12 cellular contexts compared by ENCODE assay signal in genomic region chr11:76048763-76049162, GRCh38.
DNase-seq lines count a peak whose midpoint lies in the region; ATAC-seq and TF ChIP-seq lines count a peak whose summit lies in the region.
"Had no signal": no experiment of that assay in that cellular context is flagged by ENCODE, and none has a peak within 500 bp of the region (broad histone marks: within the 10 kb centered on the region; RNA-seq: fewer than 3 reads in every experiment).

No MANE protein-coding gene starts in this region.

- ATAC-seq in GM23338, result no peak
- no peak for ATAC-seq in naive B cell (ENCODE audit: low read depth in 2 of 2)
- no peak for ATAC-seq in activated CD4-positive, CD25-positive, alpha-beta regulatory T cell treated with anti-CD3 and anti-CD28 coated beads, Interleukin-2, amount 50 U/mL, for 24 hours
- ATAC-seq in GM18907 (IDR thresholded peaks at IDR 0.05; ENCODE audit: unreplicated experiment), result no peak

- H3K36me3 ChIP-seq in GM23338 (ENCODE audit: insufficient read depth), result peaks cover 12% of the 10 kb centered on the region; the same call in 1 of the 2 replicates
- H3K36me3 ChIP-seq: SJSA1 had no signal

- peaks cover 52% of the 10 kb centered on the region for H3K36me3 Mint-ChIP-seq in GM23338 (ENCODE audit: low read depth)
- H3K36me3 Mint-ChIP-seq in naive B cell, result peaks cover 67 to 68% of the 10 kb centered on the region in 2 donors

- no peak for TF ChIP-seq CTCF in GM23338 (conservative IDR thresholded peaks at IDR 0.05; ENCODE audit: low read depth in 2 of 2)

- peaks cover 34% of the 10 kb centered on the region for H3K9me3 Mint-ChIP-seq in GM23338
- H3K9me3 Mint-ChIP-seq in naive B cell, result peaks cover 15 to 67% (median 45%) of the 10 kb centered on the region in 7 donors
- H3K9me3 Mint-ChIP-seq: HFFc6 had no signal

- H3K4me3 Mint-ChIP-seq in GM23338, result no peak overlapping the region
- H3K4me3 Mint-ChIP-seq in naive B cell, result no peak overlapping the region
- H3K4me3 Mint-ChIP-seq: HFFc6 had no signal

- H3K9me2 ChIP-seq in GM23338 (ENCODE audit: insufficient read depth), result no peaks in the 10 kb centered on the region

- H3K4me1 ChIP-seq in GM23338 (ENCODE audit: insufficient read depth), result 0 out of 2 replicates have a peak, but pooled peaks cover 4% of the 10 kb centered on the region
- H3K4me1 ChIP-seq: SJSA1 had no signal

- H4K20me1 ChIP-seq in GM23338 (replicated peaks; ENCODE audit: insufficient read depth), result no peaks in the 10 kb centered on the region

- DNase-seq in NCI-H345 (lab: John Stamatoyannopoulos, UW) (peak; percentile 30), NCI-H345 treated with DMSO at 0.1 percent for 48 hours (lab: John Stamatoyannopoulos, UW; ENCODE audit: unreplicated experiment) (no peak), GM23338 (ENCODE audit: low spot score) (peak; percentile 77), RKO (ENCODE audit: low spot score) (peak; percentile 33), naive B cell (peak; percentile 6), globus pallidus (ENCODE audit: low spot score) (no peak)
- DNase-seq: HFFc6, NCI-H524 treated with DMSO at 0.1 percent for 48 hours had no signal

- H3K27ac Mint-ChIP-seq in GM23338 (no peak overlapping the region), naive B cell (peak overlapping the region in 2 of 6 donors; percentile 42 to 78)
- H3K27ac Mint-ChIP-seq: HFFc6 had no signal

- H3K27me3 Mint-ChIP-seq in GM23338 (ENCODE audit: insufficient read depth, low read depth, poor library complexity), result peaks cover 2% of the 10 kb centered on the region
- H3K27me3 Mint-ChIP-seq in naive B cell, result no peaks in the 10 kb centered on the region
- H3K27me3 Mint-ChIP-seq: IgD-negative memory B cell had no signal

- H3K4me1 Mint-ChIP-seq in GM23338 (peaks cover 10% of the 10 kb centered on the region), naive B cell (peaks cover 12 to 18% (median 18%) of the 10 kb centered on the region in 3 donors)

- no peak overlapping the region for H3K4me2 ChIP-seq in GM23338

- no peak overlapping the region for H2AFZ ChIP-seq in GM23338

- no peaks in the 10 kb centered on the region for H3F3A ChIP-seq in GM23338 (replicated peaks; ENCODE audit: low read depth)

- no peak overlapping the region for H3K27ac ChIP-seq in GM23338 (ENCODE audit: low read depth)
- H3K27ac ChIP-seq: SJSA1 had no signal

- no peaks in the 10 kb centered on the region for H3K27me3 ChIP-seq in GM23338 (ENCODE audit: insufficient read depth)
- H3K27me3 ChIP-seq: SJSA1 had no signal

- H3K79me2 ChIP-seq in GM23338 (replicated peaks; ENCODE audit: insufficient read depth), result no peaks in the 10 kb centered on the region

- no peak overlapping the region for H3K4me3 ChIP-seq in GM23338
- H3K4me3 ChIP-seq: SJSA1 had no signal

TF ChIP-seq in GM23338, 12 proteins besides CTCF, POLR2A, EP300 and RAD21 (continues in another document):
- TF ChIP-seq ZNF114 (CRISPR knock-in tag; IDR thresholded peaks at IDR 0.05), result no peak
- no peak for TF ChIP-seq REST (IDR thresholded peaks at IDR 0.05; ENCODE audit: unreplicated experiment)
- no peak for TF ChIP-seq CREB1 (CRISPR knock-in tag; IDR thresholded peaks at IDR 0.05; ENCODE audit: low read depth)
- TF ChIP-seq ZNF331 (CRISPR knock-in tag; IDR thresholded peaks at IDR 0.05; ENCODE audit: low read depth), result no peak
- TF ChIP-seq, protein P1, sequence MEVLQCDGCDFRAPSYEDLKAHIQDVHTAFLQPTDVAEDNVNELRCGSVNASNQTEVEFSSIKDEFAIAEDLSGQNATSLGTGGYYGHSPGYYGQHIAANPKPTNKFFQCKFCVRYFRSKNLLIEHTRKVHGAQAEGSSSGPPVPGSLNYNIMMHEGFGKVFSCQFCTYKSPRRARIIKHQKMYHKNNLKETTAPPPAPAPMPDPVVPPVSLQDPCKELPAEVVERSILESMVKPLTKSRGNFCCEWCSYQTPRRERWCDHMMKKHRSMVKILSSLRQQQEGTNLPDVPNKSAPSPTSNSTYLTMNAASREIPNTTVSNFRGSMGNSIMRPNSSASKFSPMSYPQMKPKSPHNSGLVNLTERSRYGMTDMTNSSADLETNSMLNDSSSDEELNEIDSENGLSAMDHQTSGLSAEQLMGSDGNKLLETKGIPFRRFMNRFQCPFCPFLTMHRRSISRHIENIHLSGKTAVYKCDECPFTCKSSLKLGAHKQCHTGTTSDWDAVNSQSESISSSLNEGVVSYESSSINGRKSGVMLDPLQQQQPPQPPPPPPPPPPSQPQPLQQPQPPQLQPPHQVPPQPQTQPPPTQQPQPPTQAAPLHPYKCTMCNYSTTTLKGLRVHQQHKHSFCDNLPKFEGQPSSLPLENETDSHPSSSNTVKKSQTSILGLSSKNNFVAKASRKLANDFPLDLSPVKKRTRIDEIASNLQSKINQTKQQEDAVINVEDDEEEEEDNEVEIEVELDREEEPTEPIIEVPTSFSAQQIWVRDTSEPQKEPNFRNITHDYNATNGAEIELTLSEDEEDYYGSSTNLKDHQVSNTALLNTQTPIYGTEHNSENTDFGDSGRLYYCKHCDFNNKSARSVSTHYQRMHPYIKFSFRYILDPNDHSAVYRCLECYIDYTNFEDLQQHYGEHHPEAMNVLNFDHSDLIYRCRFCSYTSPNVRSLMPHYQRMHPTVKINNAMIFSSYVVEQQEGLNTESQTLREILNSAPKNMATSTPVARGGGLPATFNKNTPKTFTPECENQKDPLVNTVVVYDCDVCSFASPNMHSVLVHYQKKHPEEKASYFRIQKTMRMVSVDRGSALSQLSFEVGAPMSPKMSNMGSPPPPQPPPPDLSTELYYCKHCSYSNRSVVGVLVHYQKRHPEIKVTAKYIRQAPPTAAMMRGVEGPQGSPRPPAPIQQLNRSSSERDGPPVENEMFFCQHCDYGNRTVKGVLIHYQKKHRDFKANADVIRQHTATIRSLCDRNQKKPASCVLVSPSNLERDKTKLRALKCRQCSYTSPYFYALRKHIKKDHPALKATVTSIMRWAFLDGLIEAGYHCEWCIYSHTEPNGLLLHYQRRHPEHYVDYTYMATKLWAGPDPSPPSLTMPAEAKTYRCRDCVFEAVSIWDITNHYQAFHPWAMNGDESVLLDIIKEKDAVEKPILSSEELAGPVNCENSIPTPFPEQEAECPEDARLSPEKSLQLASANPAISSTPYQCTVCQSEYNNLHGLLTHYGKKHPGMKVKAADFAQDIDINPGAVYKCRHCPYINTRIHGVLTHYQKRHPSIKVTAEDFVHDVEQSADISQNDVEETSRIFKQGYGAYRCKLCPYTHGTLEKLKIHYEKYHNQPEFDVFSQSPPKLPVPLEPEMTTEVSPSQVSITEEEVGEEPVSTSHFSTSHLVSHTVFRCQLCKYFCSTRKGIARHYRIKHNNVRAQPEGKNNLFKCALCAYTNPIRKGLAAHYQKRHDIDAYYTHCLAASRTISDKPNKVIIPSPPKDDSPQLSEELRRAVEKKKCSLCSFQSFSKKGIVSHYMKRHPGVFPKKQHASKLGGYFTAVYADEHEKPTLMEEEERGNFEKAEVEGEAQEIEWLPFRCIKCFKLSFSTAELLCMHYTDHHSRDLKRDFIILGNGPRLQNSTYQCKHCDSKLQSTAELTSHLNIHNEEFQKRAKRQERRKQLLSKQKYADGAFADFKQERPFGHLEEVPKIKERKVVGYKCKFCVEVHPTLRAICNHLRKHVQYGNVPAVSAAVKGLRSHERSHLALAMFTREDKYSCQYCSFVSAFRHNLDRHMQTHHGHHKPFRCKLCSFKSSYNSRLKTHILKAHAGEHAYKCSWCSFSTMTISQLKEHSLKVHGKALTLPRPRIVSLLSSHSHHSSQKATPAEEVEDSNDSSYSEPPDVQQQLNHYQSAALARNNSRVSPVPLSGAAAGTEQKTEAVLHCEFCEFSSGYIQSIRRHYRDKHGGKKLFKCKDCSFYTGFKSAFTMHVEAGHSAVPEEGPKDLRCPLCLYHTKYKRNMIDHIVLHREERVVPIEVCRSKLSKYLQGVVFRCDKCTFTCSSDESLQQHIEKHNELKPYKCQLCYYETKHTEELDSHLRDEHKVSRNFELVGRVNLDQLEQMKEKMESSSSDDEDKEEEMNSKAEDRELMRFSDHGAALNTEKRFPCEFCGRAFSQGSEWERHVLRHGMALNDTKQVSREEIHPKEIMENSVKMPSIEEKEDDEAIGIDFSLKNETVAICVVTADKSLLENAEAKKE (CRISPR knock-in tag; IDR thresholded peaks at IDR 0.05), result no peak
- TF ChIP-seq NANOG (IDR thresholded peaks at IDR 0.05; ENCODE audit: borderline replicate concordance), result no peak
- no peak for TF ChIP-seq JUNB (IDR thresholded peaks at IDR 0.05; ENCODE audit: unreplicated experiment)
- TF ChIP-seq STAT1 (IDR thresholded peaks at IDR 0.05; ENCODE audit: unreplicated experiment), result no peak
- TF ChIP-seq EZH2phosphoT487 (IDR thresholded peaks at IDR 0.05; ENCODE audit: unreplicated experiment), result no peak

Comparison
In these comparisons a context has a peak if more than half of its experiments do, and no peak if none do; other contexts are left out.
1. DNase-seq: peak in NCI-H345 (single experiment), GM23338 (single experiment), RKO (single experiment) and naive B cell (single experiment); none in NCI-H345 treated with DMSO at 0.1 percent for 48 hours (single experiment) and globus pallidus (single experiment).